In the genomic region with DNA sequence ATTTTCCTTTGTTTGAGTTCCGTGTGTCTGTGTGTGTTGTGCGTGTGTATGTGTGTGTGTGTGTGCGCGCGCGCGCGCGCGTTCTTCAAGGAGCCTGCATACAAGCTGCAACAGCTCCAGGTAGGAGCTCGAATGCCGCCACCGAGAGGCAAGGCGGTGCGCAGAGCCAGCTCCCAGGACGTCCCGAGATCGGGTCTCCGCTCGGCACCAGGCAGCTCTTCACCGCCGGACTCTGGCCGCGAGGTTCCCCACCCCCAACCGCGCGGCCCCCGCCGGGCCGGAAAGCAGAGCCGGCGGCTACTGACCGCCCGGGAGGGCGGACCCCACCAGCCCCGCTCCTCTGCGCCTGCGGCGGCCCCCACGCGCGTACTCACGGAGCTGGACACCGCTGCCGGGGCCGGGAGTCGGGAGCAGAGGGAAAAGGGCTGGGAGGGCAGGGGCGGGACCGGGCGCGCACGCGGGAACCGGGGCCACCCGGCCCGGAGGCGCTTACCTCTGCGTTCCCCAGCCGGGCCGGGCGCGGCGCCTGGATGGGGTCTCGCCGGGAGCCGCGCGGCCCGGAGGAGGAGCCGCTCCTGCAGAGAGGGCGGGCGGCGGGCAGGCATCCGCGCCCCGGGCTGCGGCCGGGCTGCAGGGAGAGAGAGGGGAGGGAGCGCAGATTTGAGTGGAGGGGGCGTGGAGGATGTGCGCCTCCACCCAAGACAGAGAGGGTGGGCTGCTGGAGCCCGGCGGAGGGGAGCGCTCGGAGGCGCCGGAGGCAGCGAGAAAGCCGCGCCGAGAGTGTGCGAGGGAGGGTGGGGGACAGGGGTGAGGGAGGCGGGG, we compare ENCODE assay signal across 8 cellular contexts. TPM values are rescaled to one million over a fixed set of nuclear protein-coding genes. Genes with fewer than 3 reads are reported as not detected.
A peak's percentile ranks its signal among the peaks of the same experiment; 100 is the strongest.
DNase-seq lines count a peak whose midpoint lies in the region; ATAC-seq, FAIRE-seq and TF ChIP-seq lines count a peak whose summit lies in the region.

No MANE protein-coding gene starts in this region.

- H3K9ac ChIP-seq in astrocyte (ENCODE audit: low read length), result peak overlapping the region; percentile 84

- POLR2A ChIA-PET in A549 (lab: Yijun Ruan, JAX), result interaction anchor here (0.6 to 2.9 kb wide), 15 partner anchors 9 to 188 kb away, joined by 3 to 44 read pairs (median 4); partner anchors contain the start of genes AKIP1, RPL27A and TRIM66

- no peaks in the 10 kb centered on the region for H3K27me3 Mint-ChIP-seq in astrocyte (ENCODE audit: low read depth, unreplicated experiment)

- H3K27ac Mint-ChIP-seq in astrocyte (ENCODE audit: unreplicated experiment), result peak overlapping the region; percentile 93

- TF ChIP-seq CTCF in A549 (IDR thresholded peaks at IDR 0.05), result no peak; the same call in 2 of the 3 replicates
- no peak for TF ChIP-seq CTCF in GM06990 (IDR thresholded peaks at IDR 0.05; ENCODE audit: insufficient read depth, low read length, poor library complexity, severe bottlenecking)
- TF ChIP-seq CTCF in astrocyte (IDR thresholded peaks at IDR 0.05; ENCODE audit: insufficient read depth, low read depth, low read length), result no peak
- no peak for TF ChIP-seq CTCF in right atrium auricular region (IDR thresholded peaks at IDR 0.05)

- no peaks in the 10 kb centered on the region for H3K36me3 Mint-ChIP-seq in astrocyte (ENCODE audit: low read depth, unreplicated experiment)

- peak overlapping the region; percentile 93 for H3K4me3 Mint-ChIP-seq in astrocyte (ENCODE audit: unreplicated experiment)

- H3K27me3 ChIP-seq in GM06990 (replicated peaks; ENCODE audit: control insufficient read depth, insufficient read depth, low read length) (no peaks in the 10 kb centered on the region; the same call in 1 of the 2 replicates), astrocyte (ENCODE audit: insufficient read depth, low read length) (no peaks in the 10 kb centered on the region), right atrium auricular region (no peaks in the 10 kb centered on the region)

- H3K9me3 ChIP-seq in A549 (no peaks in the 10 kb centered on the region), astrocyte (ENCODE audit: insufficient read depth, low read depth, low read length) (no peaks in the 10 kb centered on the region), right atrium auricular region (no peaks in the 10 kb centered on the region)

- H3K4me3 ChIP-seq in A549, result peak overlapping the region; percentile 94
- peak overlapping the region; percentile 62 for H3K4me3 ChIP-seq in GM06990 (replicated peaks; ENCODE audit: low read depth, low read length)
- H3K4me3 ChIP-seq in astrocyte (ENCODE audit: insufficient read depth, low read depth, low read length), result peak overlapping the region; percentile 73
- H3K4me3 ChIP-seq in right atrium auricular region, result peak overlapping the region; percentile 63 to 83

- H4K20me1 ChIP-seq in astrocyte (ENCODE audit: insufficient read depth, low read length), result peaks cover 6% of the 10 kb centered on the region

- no peaks in the 10 kb centered on the region for H3K9me3 Mint-ChIP-seq in astrocyte (ENCODE audit: unreplicated experiment)

- WGBS in A549 (ENCODE audit: missing lambda C conversion rate), result 2% methylated on average over 24 of the region's 93 CpGs

- CTCF ChIA-PET in A549 (lab: Yijun Ruan, JAX), result interaction anchor here (0.8 to 1.3 kb wide), 7 partner anchors 11 to 686 kb away, joined by 3 to 6 read pairs (median 3); no protein-coding TSS in a partner anchor

- peak overlapping the region; percentile 66 for H2AFZ ChIP-seq in astrocyte (ENCODE audit: low read depth, low read length)

- TF ChIP-seq EP300 in A549 (IDR thresholded peaks at IDR 0.05), result no peak

- H3K36me3 ChIP-seq in GM06990 (ENCODE audit: control insufficient read depth, insufficient read depth, low read length) (no peaks in the 10 kb centered on the region), astrocyte (ENCODE audit: insufficient read depth, low read length) (no peaks in the 10 kb centered on the region), right atrium auricular region (no peaks in the 10 kb centered on the region)

- H3K4me2 ChIP-seq in A549 (peak overlapping the region; percentile 71), astrocyte (ENCODE audit: low read length) (peak overlapping the region; percentile 88)

- H3K79me2 ChIP-seq in astrocyte (ENCODE audit: insufficient read depth, low read length), result peaks cover 40% of the 10 kb centered on the region

- TF ChIP-seq POLR2A in A549 (IDR thresholded peaks at IDR 0.05; ENCODE audit: low read length), result peak; percentile 38

- ATAC-seq in A549, result peak; percentile 83 to 89

- TF ChIP-seq RAD21 in A549 (conservative IDR thresholded peaks at IDR 0.05 in 1 of 2, IDR thresholded peaks at IDR 0.05 in 1 of 2), result peak; percentile 10 to 51; a peak in 2 of 5 replicates

- peak; percentile 58 to 86 for DNase-seq in A549 (ENCODE audit: low read depth in 1 of 2, low spot score in 1 of 2)
- DNase-seq in GM06990 (ENCODE audit: extremely low read depth, insufficient read length), result peak; percentile 26
- peak; percentile 22 for DNase-seq in NCI-H446 treated with DMSO at 0.1 percent for 48 hours (lab: John Stamatoyannopoulos, UW)
- DNase-seq in astrocyte (ENCODE audit: low read depth), result peak; percentile 75
- no peak for DNase-seq in right atrium auricular region (ENCODE audit: low spot score)
- DNase-seq in posterior cingulate gyrus, result peak; percentile 19 to 92 (median 58)
- no peak for DNase-seq in NCI-H1048 (lab: John Stamatoyannopoulos, UW)
- no peak for DNase-seq in GF-D8 (lab: John Stamatoyannopoulos, UW)

- peaks cover 14% of the 10 kb centered on the region; the same call in 2 of the 3 replicates for H3K4me1 ChIP-seq in A549
- peaks cover 32% of the 10 kb centered on the region for H3K4me1 ChIP-seq in astrocyte (ENCODE audit: insufficient read depth, low read length)
- H3K4me1 ChIP-seq in right atrium auricular region, result peaks cover 0 to 16% of the 10 kb centered on the region in 2 donors

- H3K27ac ChIP-seq in A549, result peak overlapping the region; percentile 95 to 96
- peak overlapping the region; percentile 79 for H3K27ac ChIP-seq in astrocyte (ENCODE audit: low read depth, low read length)
- peak overlapping the region; percentile 74 to 80 for H3K27ac ChIP-seq in right atrium auricular region

- H3K4me1 Mint-ChIP-seq in astrocyte (ENCODE audit: low read depth, unreplicated experiment), result peaks cover 38% of the 10 kb centered on the region

- FAIRE-seq in A549 (lab: Jason Lieb, UNC), result no peak
- FAIRE-seq in astrocyte (lab: Jason Lieb, UNC), result no peak

- intact Hi-C loops in posterior cingulate gyrus (cut with DNase I), result loop anchor here (2.0 kb wide), 1 partner anchor 40 kb away; the partner anchor contains the start of gene AKIP1

TF ChIP-seq in A549, 52 proteins besides CTCF, POLR2A, EP300 and RAD21:
- TF ChIP-seq FOXS1 (CRISPR knock-in tag; IDR thresholded peaks at IDR 0.05), result no peak
- TF ChIP-seq MYC (IDR thresholded peaks at IDR 0.05; ENCODE audit: borderline replicate concordance, low read length), result 0 out of 2 replicates have a peak, but pooled peaks have one; percentile 8
- no peak for TF ChIP-seq FOSL2 (IDR thresholded peaks at IDR 0.05)
- no peak for TF ChIP-seq FOSL2 (CRISPR knock-in tag; IDR thresholded peaks at IDR 0.05)
- 0 out of 4 replicates have a peak, but pooled peaks of 1 of the 2 experiments have one; percentile 13 for TF ChIP-seq CEBPB (IDR thresholded peaks at IDR 0.05)
- no peak for TF ChIP-seq JUNB (IDR thresholded peaks at IDR 0.05)
- TF ChIP-seq, protein P1, sequence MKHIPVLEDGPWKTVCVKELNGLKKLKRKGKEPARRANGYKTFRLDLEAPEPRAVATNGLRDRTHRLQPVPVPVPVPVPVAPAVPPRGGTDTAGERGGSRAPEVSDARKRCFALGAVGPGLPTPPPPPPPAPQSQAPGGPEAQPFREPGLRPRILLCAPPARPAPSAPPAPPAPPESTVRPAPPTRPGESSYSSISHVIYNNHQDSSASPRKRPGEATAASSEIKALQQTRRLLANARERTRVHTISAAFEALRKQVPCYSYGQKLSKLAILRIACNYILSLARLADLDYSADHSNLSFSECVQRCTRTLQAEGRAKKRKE (CRISPR knock-in tag; IDR thresholded peaks at IDR 0.05; ENCODE audit: low read depth), result no peak
- no peak for TF ChIP-seq CBX2 (IDR thresholded peaks at IDR 0.05; ENCODE audit: borderline replicate concordance, low read depth)
- no peak for TF ChIP-seq HOXA7 (CRISPR knock-in tag; IDR thresholded peaks at IDR 0.05)
- peak; percentile 59; the same call in 1 of the 2 replicates for TF ChIP-seq PHF8 (IDR thresholded peaks at IDR 0.05; ENCODE audit: borderline replicate concordance, low read depth)
- TF ChIP-seq MAX (IDR thresholded peaks at IDR 0.05), result peak; percentile 55
- TF ChIP-seq JUN (IDR thresholded peaks at IDR 0.05), result peak in 1 of 2 experiments; percentile 36; a peak in 3 of 5 replicates
- TF ChIP-seq HOXB5 (CRISPR knock-in tag; IDR thresholded peaks at IDR 0.05), result 0 out of 2 replicates have a peak, but pooled peaks have one; percentile 22
- TF ChIP-seq SMC3 (IDR thresholded peaks at IDR 0.05), result peak; percentile 3; the same call in 1 of the 3 replicates
- peak; percentile 50; the same call in 1 of the 2 replicates for TF ChIP-seq HMGXB4 (CRISPR knock-in tag; IDR thresholded peaks at IDR 0.05; ENCODE audit: borderline replicate concordance)
TF ChIP-seq in A549: peak in this region for 8.

RNA-seq across cellular contexts. Expression of gene AKIP1, which starts 40.3 kb away (rescaled TPM):
- polyA plus RNA-seq in A549 (2011; rRNA removed), result 61.3 and 66.7 TPM in 2 replicates
- 41.5 and 48.3 TPM in 2 replicates for polyA plus RNA-seq in A549 (2012; cell fraction: cytosol; rRNA removed)
- polyA plus RNA-seq in A549 (2012; cell fraction: nucleus; rRNA removed), result 18.5 and 22.9 TPM in 2 replicates
- polyA plus RNA-seq in A549 (2017; fragmentation: RNase III; extraction: RNeasy Plus Mini Kit Qiagen cat#74134 plus additional on column Dnase treatment), result 54.2 to 61.5 TPM (median 57.7 TPM) in 3 replicates
- 12.4 and 15.1 TPM in 2 replicates for polyA minus RNA-seq in A549 (2011; rRNA and poly(A)+ RNA removed)
- 48.2 and 51.4 TPM in 2 replicates for total RNA-seq in astrocyte
- 10 to 100 TPM; 31.8 to 34.7 TPM for total RNA-seq in right atrium auricular region

Comparison
In these comparisons a context has a peak if more than half of its experiments do, and no peak if none do; other contexts are left out.
1. DNase-seq: peak in A549 (2 of 2), GM06990 (single experiment), NCI-H446 treated with DMSO at 0.1 percent for 48 hours (single experiment), astrocyte (single experiment) and posterior cingulate gyrus (10 of 10); none in right atrium auricular region (single experiment), NCI-H1048 (single experiment) and GF-D8 (single experiment).
2. Peak in every context shown above with its lines, with median percentiles within 50 percentile points of each other: H3K27ac ChIP-seq and H3K4me3 ChIP-seq.